In the genomic region with DNA sequence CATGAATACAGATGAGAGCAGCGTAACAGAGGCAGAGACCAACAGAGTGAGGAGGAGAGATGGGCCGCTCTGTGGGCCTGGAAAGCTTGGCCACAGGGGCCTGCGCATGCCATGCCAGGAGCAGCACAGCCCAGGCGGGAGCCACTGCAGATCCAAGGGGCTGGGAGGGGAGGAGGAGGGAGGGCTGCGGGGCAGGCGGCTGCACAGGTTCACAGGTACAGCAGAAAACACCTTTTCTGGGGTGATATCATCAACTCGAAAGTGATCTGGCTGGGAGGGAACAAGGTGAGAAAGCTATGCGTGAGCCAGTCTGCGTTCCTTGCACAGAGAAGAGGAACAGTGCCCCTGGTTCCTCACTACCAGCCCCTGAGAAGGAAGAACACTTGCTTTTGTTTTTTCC, we compare ENCODE assay signal across 32 cellular contexts. TPM values are rescaled to one million over a fixed set of nuclear protein-coding genes. Genes with fewer than 3 reads are reported as not detected.
DNase-seq lines count a peak whose midpoint lies in the region; ATAC-seq and TF ChIP-seq lines count a peak whose summit lies in the region.
"Had no signal": no experiment of that assay in that cellular context is flagged by ENCODE, and none has a peak within 500 bp of the region (broad histone marks: within the 10 kb centered on the region; RNA-seq: fewer than 3 reads in every experiment).

No MANE protein-coding gene starts in this region.

- no peaks in the 10 kb centered on the region for H3K36me3 Mint-ChIP-seq in activated naive CD4-positive, alpha-beta T cell treated with anti-CD3 and anti-CD28 coated beads, Interleukin-2, amount 50 U/mL, for 72 hours
- no peaks in the 10 kb centered on the region for H3K36me3 Mint-ChIP-seq in activated naive CD4-positive, alpha-beta T cell treated with anti-CD3 and anti-CD28 coated beads for 36 hours (ENCODE audit: low read depth)
- H3K36me3 Mint-ChIP-seq in central memory CD8-positive, alpha-beta T cell (ENCODE audit: insufficient read depth) = peaks cover 5% of the 10 kb centered on the region
- peaks cover 2% of the 10 kb centered on the region for H3K36me3 Mint-ChIP-seq in T-helper 17 cell (ENCODE audit: low read depth)
- H3K36me3 Mint-ChIP-seq: activated naive CD8-positive, alpha-beta T cell treated with anti-CD3 and anti-CD28 coated beads for 36 hours had no signal

- intact Hi-C loops in activated naive CD4-positive, alpha-beta T cell treated with anti-CD3 and anti-CD28 coated beads for 36 hours (cut with micrococcal nuclease) = no loop called here
- intact Hi-C loops in aorta (cut with DNase I) = no loop called here

- no peak for TF ChIP-seq CTCF in neutrophil (IDR thresholded peaks at IDR 0.05)

- no peak for DNase-seq in activated naive CD4-positive, alpha-beta T cell treated with anti-CD3 and anti-CD28 coated beads, Interleukin-2, amount 50 U/mL, for 72 hours (ENCODE audit: low spot score in 2 of 2)
- DNase-seq in activated naive CD4-positive, alpha-beta T cell treated with anti-CD3 and anti-CD28 coated beads for 36 hours = no peak
- DNase-seq in central memory CD8-positive, alpha-beta T cell (ENCODE audit: low spot score in 2 of 2) = no peak
- peak; percentile 40 to 44 for DNase-seq in aorta
- no peak for DNase-seq in T-helper 17 cell
- DNase-seq in HuH-7 (ENCODE audit: low spot score) = no peak
- DNase-seq: activated CD8-positive, alpha-beta memory T cell treated with anti-CD3 and anti-CD28 coated beads for 24 hours; activated naive CD8-positive, alpha-beta T cell treated with anti-CD3 and anti-CD28 coated beads for 36 hours; activated T-cell treated with anti-CD3 and anti-CD28 coated beads for 4 hours; colonic mucosa; DMS153; effector memory CD8-positive, alpha-beta T cell; KG1; NCI-H1105; NCI-H187 treated with DMSO at 0.1 percent for 48 hours; NCI-H526; NK-92 treated with Interleukin-12 subunit alpha and Interleukin-12 subunit beta, amount 100 ng/mL, for 24 hours; SHP77 treated with DMSO at 0.1 percent for 48 hours; stimulated activated CD4-positive, alpha-beta T cell treated with anti-CD3 and anti-CD28 coated beads, Interleukin-12 subunit alpha, Interleukin-12 subunit beta, amount 100 ng/mL, for 4 hours; stimulated activated CD4-positive, alpha-beta T cell treated with anti-CD3 and anti-CD28 coated beads, Interleukin-4, amount 100 ng/mL, for 1 hour; substantia nigra; upper lobe of left lung had no signal

- H3K4me1 ChIP-seq in neutrophil (ENCODE audit: control insufficient read depth in 1 of 2, insufficient read depth in 1 of 2, low read depth in 1 of 2, low read length in 1 of 2) = peaks cover 56 to 71% of the 10 kb centered on the region in 2 experiments
- no peaks in the 10 kb centered on the region for H3K4me1 ChIP-seq in aorta (ENCODE audit: control insufficient read depth in 1 of 2, insufficient read depth in 2 of 2, low read length in 2 of 2)

- no peaks in the 10 kb centered on the region for H3K27me3 Mint-ChIP-seq in activated naive CD4-positive, alpha-beta T cell treated with anti-CD3 and anti-CD28 coated beads for 36 hours (ENCODE audit: low read depth)
- no peaks in the 10 kb centered on the region for H3K27me3 Mint-ChIP-seq in central memory CD8-positive, alpha-beta T cell
- H3K27me3 Mint-ChIP-seq in T-helper 17 cell = no peaks in the 10 kb centered on the region
- H3K27me3 Mint-ChIP-seq: activated naive CD8-positive, alpha-beta T cell treated with anti-CD3 and anti-CD28 coated beads for 36 hours; effector memory CD8-positive, alpha-beta T cell; memory B cell had no signal

- WGBS in aorta, 2 donors = 84 to 92% methylated on average over 8 to 9 of the region's 9 CpGs

- H3K4me3 ChIP-seq in neutrophil (ENCODE audit: low read depth in 1 of 2, low read length in 1 of 2) = peak overlapping the region in 1 of 2 experiments; percentile 16
- H3K4me3 ChIP-seq in aorta (ENCODE audit: low read length in 2 of 2) = no peak overlapping the region
- H3K4me3 ChIP-seq: A549, ascending aorta, colonic mucosa, HAP-1, right lobe of liver, upper lobe of left lung had no signal

- peak overlapping the region; percentile 87 for H3K27ac ChIP-seq in neutrophil
- H3K27ac ChIP-seq in aorta (ENCODE audit: low read depth in 1 of 2, low read length in 2 of 2) = no peak overlapping the region
- H3K27ac ChIP-seq: A549, ascending aorta, colonic mucosa, HL-60, right lobe of liver, upper lobe of left lung had no signal

- CTCF ChIA-PET in activated naive CD4-positive, alpha-beta T cell treated with anti-CD3 and anti-CD28 coated beads for 36 hours (lab: Charles Lee) = no interaction called here

- ATAC-seq in activated naive CD4-positive, alpha-beta T cell treated with anti-CD3 and anti-CD28 coated beads, Interleukin-2, amount 50 U/mL, for 72 hours = no peak
- no peak for ATAC-seq in central memory CD8-positive, alpha-beta T cell (replicated peaks; ENCODE audit: extremely low read depth, poor library complexity, severe bottlenecking)
- ATAC-seq in aorta (ENCODE audit: low FRiP score) = no peak
- no peak for ATAC-seq in T-helper 17 cell
- no peak for ATAC-seq in GM18907 (IDR thresholded peaks at IDR 0.05; ENCODE audit: unreplicated experiment)
- ATAC-seq: A549; effector memory CD8-positive, alpha-beta T cell had no signal

- no peaks in the 10 kb centered on the region for H3K9me3 Mint-ChIP-seq in activated naive CD4-positive, alpha-beta T cell treated with anti-CD3 and anti-CD28 coated beads, Interleukin-2, amount 50 U/mL, for 72 hours
- H3K9me3 Mint-ChIP-seq in activated naive CD4-positive, alpha-beta T cell treated with anti-CD3 and anti-CD28 coated beads for 36 hours = no peaks in the 10 kb centered on the region
- H3K9me3 Mint-ChIP-seq in central memory CD8-positive, alpha-beta T cell = no peaks in the 10 kb centered on the region
- H3K9me3 Mint-ChIP-seq: activated naive CD8-positive, alpha-beta T cell treated with anti-CD3 and anti-CD28 coated beads for 36 hours; effector memory CD8-positive, alpha-beta T cell; memory B cell; T-helper 2 cell treated with Interferon-gamma antibody and Interleukin-4, amounts not matched to agents 5 μg/mL and 100 μg/mL, for 36 hours had no signal

- H3K36me3 ChIP-seq in neutrophil (no peaks in the 10 kb centered on the region), aorta (ENCODE audit: control insufficient read depth in 1 of 2, insufficient read depth in 2 of 2, low read length in 1 of 2) (no peaks in the 10 kb centered on the region)
- H3K36me3 ChIP-seq: colonic mucosa, HAP-1, right lobe of liver, upper lobe of left lung had no signal

- H3K27ac Mint-ChIP-seq in activated naive CD4-positive, alpha-beta T cell treated with anti-CD3 and anti-CD28 coated beads, Interleukin-2, amount 50 U/mL, for 72 hours = peak overlapping the region; percentile 39 to 89
- no peak overlapping the region for H3K27ac Mint-ChIP-seq in activated naive CD4-positive, alpha-beta T cell treated with anti-CD3 and anti-CD28 coated beads for 36 hours
- H3K27ac Mint-ChIP-seq in central memory CD8-positive, alpha-beta T cell (ENCODE audit: low read depth) = peak overlapping the region; percentile 60
- H3K27ac Mint-ChIP-seq in T-helper 17 cell = no peak overlapping the region
- H3K27ac Mint-ChIP-seq: memory B cell; T-helper 2 cell treated with Interferon-gamma antibody and Interleukin-4, amounts not matched to agents 5 μg/mL and 100 μg/mL, for 36 hours had no signal

- H3K27me3 ChIP-seq in neutrophil (no peaks in the 10 kb centered on the region), aorta (ENCODE audit: control insufficient read depth in 1 of 2, insufficient read depth in 2 of 2, low read length in 1 of 2) (no peaks in the 10 kb centered on the region)
- H3K27me3 ChIP-seq: ascending aorta, colonic mucosa, right lobe of liver, upper lobe of left lung had no signal

- H3K9me3 ChIP-seq in neutrophil (no peaks in the 10 kb centered on the region), aorta (ENCODE audit: control insufficient read depth, low read length) (no peaks in the 10 kb centered on the region), T-helper 17 cell (ENCODE audit: control insufficient read depth, low read length, poor library complexity, severe bottlenecking) (no peaks in the 10 kb centered on the region)
- H3K9me3 ChIP-seq: A549, ascending aorta, colonic mucosa, HAP-1, right lobe of liver, upper lobe of left lung had no signal

- peaks cover 25% of the 10 kb centered on the region for H3K4me1 Mint-ChIP-seq in activated naive CD4-positive, alpha-beta T cell treated with anti-CD3 and anti-CD28 coated beads for 36 hours (ENCODE audit: low read depth)
- H3K4me1 Mint-ChIP-seq in central memory CD8-positive, alpha-beta T cell = peaks cover 25% of the 10 kb centered on the region
- peaks cover 23% of the 10 kb centered on the region for H3K4me1 Mint-ChIP-seq in T-helper 17 cell

- H3K4me3 Mint-ChIP-seq in activated naive CD4-positive, alpha-beta T cell treated with anti-CD3 and anti-CD28 coated beads for 36 hours = no peak overlapping the region
- H3K4me3 Mint-ChIP-seq in central memory CD8-positive, alpha-beta T cell = no peak overlapping the region
- no peak overlapping the region for H3K4me3 Mint-ChIP-seq in T-helper 17 cell
- H3K4me3 Mint-ChIP-seq: activated naive CD8-positive, alpha-beta T cell treated with anti-CD3 and anti-CD28 coated beads for 36 hours; effector memory CD8-positive, alpha-beta T cell; memory B cell; T-helper 2 cell treated with Interferon-gamma antibody and Interleukin-4, amounts not matched to agents 5 μg/mL and 100 μg/mL, for 36 hours had no signal

RNA-seq across cellular contexts. Expression of a gene that starts 14.8 kb away (rescaled TPM):
- total RNA-seq in activated naive CD4-positive, alpha-beta T cell treated with anti-CD3 and anti-CD28 coated beads, Interleukin-2, amount 50 U/mL, for 72 hours = 10 to 100 TPM; 10.2 to 10.9 TPM
- total RNA-seq in activated naive CD4-positive, alpha-beta T cell treated with anti-CD3 and anti-CD28 coated beads for 36 hours = 1 to 10 TPM; 8.5 to 8.9 TPM
- total RNA-seq in aorta (10 to 100 TPM; 29.8 to 39.9 TPM), T-helper 17 cell (1 to 10 TPM; 3.5 to 5.6 TPM)
- polyA plus RNA-seq in aorta = 10 to 100 TPM; 12.7 to 14.0 TPM

RNA-seq across cellular contexts. Expression of a gene that starts 44.1 kb away (rescaled TPM):
- 100 to 1,000 TPM; 227 to 294 TPM for total RNA-seq in activated naive CD4-positive, alpha-beta T cell treated with anti-CD3 and anti-CD28 coated beads, Interleukin-2, amount 50 U/mL, for 72 hours
- total RNA-seq in activated naive CD4-positive, alpha-beta T cell treated with anti-CD3 and anti-CD28 coated beads for 36 hours = 100 to 1,000 TPM; 228 to 232 TPM
- total RNA-seq in aorta (1 to 10 TPM in 1 of 2 donors, under 1 TPM in 1; 0.58 to 1.7 TPM), T-helper 17 cell (100 to 1,000 TPM; 310 to 362 TPM)
- polyA plus RNA-seq in aorta = under 1 TPM in 1 of 2 donors, not detected in 1; 0.67 TPM
- total RNA-seq: MCF 10A had no signal
- polyA plus RNA-seq: A549 had no signal

RNA-seq across cellular contexts. Expression of a gene that starts 56.9 kb away (rescaled TPM):
- not detected for total RNA-seq in activated naive CD4-positive, alpha-beta T cell treated with anti-CD3 and anti-CD28 coated beads, Interleukin-2, amount 50 U/mL, for 72 hours
- total RNA-seq in activated naive CD4-positive, alpha-beta T cell treated with anti-CD3 and anti-CD28 coated beads for 36 hours = not detected
- total RNA-seq in aorta (1 to 10 TPM in 1 of 2 donors, not detected in 1; 1.8 TPM), T-helper 17 cell (not detected)
- polyA plus RNA-seq in aorta = 1 to 10 TPM; 2.5 to 9.5 TPM
- total RNA-seq: activated naive CD8-positive, alpha-beta T cell treated with anti-CD3 and anti-CD28 coated beads for 36 hours; MCF 10A had no signal
- polyA plus RNA-seq: A549 had no signal

Comparison
In these comparisons a context has a peak if more than half of its experiments do, and no peak if none do; other contexts are left out.
1. H3K27ac Mint-ChIP-seq: peak in activated naive CD4-positive, alpha-beta T cell treated with anti-CD3 and anti-CD28 coated beads, Interleukin-2, amount 50 U/mL, for 72 hours (2 of 2) and central memory CD8-positive, alpha-beta T cell (single experiment); none in activated naive CD4-positive, alpha-beta T cell treated with anti-CD3 and anti-CD28 coated beads for 36 hours (single experiment) and T-helper 17 cell (single experiment).
2. DNase-seq: peak in aorta (2 of 2); none in activated naive CD4-positive, alpha-beta T cell treated with anti-CD3 and anti-CD28 coated beads, Interleukin-2, amount 50 U/mL, for 72 hours (0 of 2), activated naive CD4-positive, alpha-beta T cell treated with anti-CD3 and anti-CD28 coated beads for 36 hours (single experiment), central memory CD8-positive, alpha-beta T cell (0 of 2), T-helper 17 cell (0 of 3) and HuH-7 (single experiment).
3. RNA of a gene that starts 44.1 kb away (total RNA-seq): 310 to 362 TPM in T-helper 17 cell, 227 to 294 TPM in activated naive CD4-positive, alpha-beta T cell treated with anti-CD3 and anti-CD28 coated beads, Interleukin-2, amount 50 U/mL, for 72 hours and 228 to 232 TPM in activated naive CD4-positive, alpha-beta T cell treated with anti-CD3 and anti-CD28 coated beads for 36 hours; 0.58 to 1.7 TPM in aorta; every median in the first group is over 10 times any median in the second.